23 cellular contexts compared by ENCODE assay signal in the genomic region with DNA sequence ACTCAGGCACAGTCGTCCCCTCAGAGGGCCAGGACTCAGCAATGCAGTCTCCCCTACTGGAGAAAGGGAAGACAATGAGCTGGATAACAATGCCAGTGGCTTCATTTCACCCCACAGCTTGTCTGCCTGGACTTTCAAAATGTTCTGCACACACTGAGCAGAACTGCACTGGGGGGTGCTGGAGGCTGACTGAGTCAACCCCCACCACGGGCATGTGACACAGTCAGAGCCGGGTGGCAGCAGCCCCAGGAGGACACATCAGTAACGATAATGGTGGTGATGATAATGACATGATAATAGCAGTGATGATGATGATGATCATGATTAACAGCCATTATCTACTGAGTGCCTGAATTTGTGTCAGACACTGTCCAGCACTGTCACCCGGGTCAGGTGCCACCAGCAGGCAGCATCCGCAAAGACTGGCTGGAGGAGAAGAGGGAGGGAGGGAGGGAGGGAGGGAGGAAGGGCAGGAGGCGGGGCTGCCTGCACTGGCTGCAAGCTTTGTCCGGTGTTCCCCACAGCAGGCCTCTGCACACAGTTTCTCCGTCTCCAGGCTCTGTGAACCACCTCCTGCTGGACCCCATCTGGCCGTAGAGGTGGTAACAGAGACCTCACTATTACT.
DNase-seq lines count a peak whose midpoint lies in the region; ATAC-seq and TF ChIP-seq lines count a peak whose summit lies in the region.
"Had no signal": no experiment of that assay in that cellular context is flagged by ENCODE, and none has a peak within 500 bp of the region (broad histone marks: within the 10 kb centered on the region; RNA-seq: fewer than 3 reads in every experiment).

No MANE protein-coding gene starts in this region.

- no TSS peak for BruUV-seq in Caco-2 (replicated peaks; lab: Mats Ljungman, UMichigan)

- H3K27me3 Mint-ChIP-seq in natural killer cell treated with Interleukin-12 subunit alpha and Interleukin-12 subunit beta and Interleukin-15 and Interleukin-18, amount 100 ng/mL, for 72 hours, result no peaks in the 10 kb centered on the region
- peaks cover 35% of the 10 kb centered on the region for H3K27me3 Mint-ChIP-seq in Caco-2 (ENCODE audit: insufficient read depth, unreplicated experiment)
- H3K27me3 Mint-ChIP-seq: T-cell had no signal

- no peak overlapping the region for H3K4me3 Mint-ChIP-seq in natural killer cell treated with Interleukin-12 subunit alpha and Interleukin-12 subunit beta and Interleukin-15 and Interleukin-18, amount 100 ng/mL, for 72 hours
- H3K4me3 Mint-ChIP-seq in Caco-2 (ENCODE audit: unreplicated experiment), result no peak overlapping the region
- H3K4me3 Mint-ChIP-seq: B cell, mesothelial cell of epicardium, T-cell had no signal

- peaks cover 15 to 35% of the 10 kb centered on the region in 2 donors for H3K4me1 Mint-ChIP-seq in natural killer cell treated with Interleukin-12 subunit alpha and Interleukin-12 subunit beta and Interleukin-15 and Interleukin-18, amount 100 ng/mL, for 72 hours (ENCODE audit: low read depth in 2 of 2)
- no peaks in the 10 kb centered on the region for H3K4me1 Mint-ChIP-seq in Caco-2 (ENCODE audit: low read depth, unreplicated experiment)
- H3K4me1 Mint-ChIP-seq: B cell had no signal

- ATAC-seq in left cardiac atrium, result peak; percentile 80 to 86
- ATAC-seq in natural killer cell treated with Interleukin-12 subunit alpha and Interleukin-12 subunit beta and Interleukin-15 and Interleukin-18, amount 100 ng/mL, for 72 hours, result peak; percentile 60 to 81
- ATAC-seq in HG02588 (IDR thresholded peaks at IDR 0.05; ENCODE audit: unreplicated experiment), result no peak
- ATAC-seq: foreskin keratinocyte had no signal

- TF ChIP-seq CTCF in Caco-2 (IDR thresholded peaks at IDR 0.05; ENCODE audit: insufficient read depth in 1 of 2, low read depth in 1 of 2, low read length in 1 of 2, severe bottlenecking in 1 of 2, unreplicated experiment in 1 of 2), result no peak

- peak overlapping the region in 1 of 2 donors; percentile 11 for H3K27ac Mint-ChIP-seq in natural killer cell treated with Interleukin-12 subunit alpha and Interleukin-12 subunit beta and Interleukin-15 and Interleukin-18, amount 100 ng/mL, for 72 hours
- no peak overlapping the region for H3K27ac Mint-ChIP-seq in Caco-2 (ENCODE audit: unreplicated experiment)
- H3K27ac Mint-ChIP-seq: B cell, mesothelial cell of epicardium had no signal

- H3K36me3 Mint-ChIP-seq in natural killer cell treated with Interleukin-12 subunit alpha and Interleukin-12 subunit beta and Interleukin-15 and Interleukin-18, amount 100 ng/mL, for 72 hours, result no peaks in the 10 kb centered on the region
- no peaks in the 10 kb centered on the region for H3K36me3 Mint-ChIP-seq in Caco-2 (ENCODE audit: insufficient read depth, unreplicated experiment)
- H3K36me3 Mint-ChIP-seq: mesothelial cell of epicardium, T-cell had no signal

- no peaks in the 10 kb centered on the region for H3K4me1 ChIP-seq in Caco-2
- H3K4me1 ChIP-seq: foreskin keratinocyte, upper lobe of left lung had no signal

- no peaks in the 10 kb centered on the region for H3K9me3 ChIP-seq in Caco-2
- H3K9me3 ChIP-seq: upper lobe of left lung had no signal

- no peaks in the 10 kb centered on the region for H3K9me3 Mint-ChIP-seq in natural killer cell treated with Interleukin-12 subunit alpha and Interleukin-12 subunit beta and Interleukin-15 and Interleukin-18, amount 100 ng/mL, for 72 hours
- H3K9me3 Mint-ChIP-seq in Caco-2 (ENCODE audit: unreplicated experiment), result no peaks in the 10 kb centered on the region
- H3K9me3 Mint-ChIP-seq: mesothelial cell of epicardium, T-cell had no signal

- intact Hi-C loops in left cardiac atrium (cut with DNase I), result no loop called here
- intact Hi-C loops in Caco-2 (cut with micrococcal nuclease; ENCODE audit: unreplicated experiment), result no loop called here

- H3K4me3 ChIP-seq in Caco-2 (ENCODE audit: low read depth, low read length), result no peak overlapping the region
- H3K4me3 ChIP-seq: cardiac muscle cell, upper lobe of left lung had no signal

- CTCF ChIA-PET in Caco-2 (lab: Charles Lee), result interaction anchor here (0.8 kb wide), 1 partner anchor 69 kb away, joined by 3 read pairs; no protein-coding TSS in a partner anchor

- H3K27me3 ChIP-seq in Caco-2 (replicated peaks; ENCODE audit: control insufficient read depth, insufficient read depth, low read length), result no peaks in the 10 kb centered on the region
- H3K27me3 ChIP-seq: cardiac muscle cell, foreskin keratinocyte, upper lobe of left lung had no signal

- no peaks in the 10 kb centered on the region for H3K36me3 ChIP-seq in Caco-2 (ENCODE audit: control insufficient read depth, insufficient read depth, low read length)
- H3K36me3 ChIP-seq: upper lobe of left lung had no signal

- POLR2A ChIA-PET in Caco-2 (lab: Charles Lee), result no interaction called here

- peak in 2 of 3 experiments; percentile 28 to 39 for DNase-seq in NCI-H1417 (lab: John Stamatoyannopoulos, UW)
- no peak for DNase-seq in NCI-H1417 treated with DMSO at 0.1 percent for 48 hours (lab: John Stamatoyannopoulos, UW)
- peak; percentile 47 for DNase-seq in NCI-H2227 (lab: John Stamatoyannopoulos, UW; ENCODE audit: unreplicated experiment)
- no peak for DNase-seq in left cardiac atrium
- DNase-seq in natural killer cell treated with Interleukin-12 subunit alpha and Interleukin-12 subunit beta and Interleukin-15 and Interleukin-18, amount 100 ng/mL, for 72 hours (ENCODE audit: low spot score), result no peak
- DNase-seq in stimulated activated naive CD4-positive, alpha-beta T cell (lab: John Stamatoyannopoulos, UW), result no peak
- no peak for DNase-seq in Caco-2
- DNase-seq: activated gamma-delta T cell treated with Interleukin-2 at 50 U/mL for 16 hours; activated T-cell treated with anti-CD3 and anti-CD28 coated beads for 4 hours; Calu3; EL; foreskin keratinocyte; HCEC 1CT; NCI-H2171; OCI-M1; SHP77; stimulated activated CD4-positive, alpha-beta T cell treated with anti-CD3 and anti-CD28 coated beads, Interleukin-4, amount 100 ng/mL, for 4 hours; T-cell had no signal

Comparison
In these comparisons a context has a peak if more than half of its experiments do, and no peak if none do; other contexts are left out.
1. DNase-seq: peak in NCI-H1417 (2 of 3) and NCI-H2227 (single experiment); none in NCI-H1417 treated with DMSO at 0.1 percent for 48 hours (single experiment), left cardiac atrium (single experiment), natural killer cell treated with Interleukin-12 subunit alpha and Interleukin-12 subunit beta and Interleukin-15 and Interleukin-18, amount 100 ng/mL, for 72 hours (single experiment), stimulated activated naive CD4-positive, alpha-beta T cell (0 of 6) and Caco-2 (0 of 2).